ENCODE assay signal across 19 cellular contexts in genomic region chr2:189865836-189866235, GRCh38.
"Had no signal": no experiment of that assay in that cellular context is flagged by ENCODE, and none has a peak within 500 bp of the region (broad histone marks: within the 10 kb centered on the region; RNA-seq: fewer than 3 reads in every experiment).

No MANE protein-coding gene starts in this region.

- DNase-seq: activated CD4-positive, alpha-beta T cell treated with anti-CD3 and anti-CD28 coated beads, Interleukin-2, amount 10 ng/mL, durations not matched to agents 7 days and 5 days; activated CD8-positive, alpha-beta memory T cell treated with anti-CD3 and anti-CD28 coated beads, Interleukin-2, amount 50 U/mL, for 4 hours; activated effector memory CD4-positive, alpha-beta T cell treated with Interleukin-2 at 50 U/mL for 16 hours; activated naive CD4-positive, alpha-beta T cell treated with anti-CD3 and anti-CD28 coated beads, Interleukin-2, amount 10 ng/mL, durations not matched to agents 7 days and 5 days; activated naive CD8-positive, alpha-beta T cell treated with anti-CD3 and anti-CD28 coated beads, Interleukin-2, amount 50 U/mL, for 24 hours; activated T-cell treated with anti-CD3 and anti-CD28 coated beads, Interleukin-2, amount 50 U/mL, for 48 hours; hippocampal formation; left cardiac atrium; mesendoderm; right lobe of liver; stimulated activated CD4-positive, alpha-beta T cell treated with anti-CD3 and anti-CD28 coated beads, Interleukin-4, amount 100 ng/mL, for 24 hours; stomach had no signal

- H3K36me3 ChIP-seq: neutrophil, right lobe of liver had no signal

- H3K4me3 ChIP-seq: ascending aorta, coronary artery, right lobe of liver, stomach had no signal

- H3K9ac ChIP-seq: parathyroid adenoma had no signal

- H3K27ac ChIP-seq: ascending aorta, coronary artery, neutrophil, parathyroid adenoma, right lobe of liver, stomach had no signal

- ATAC-seq: activated CD4-positive, CD25-positive, alpha-beta regulatory T cell treated with anti-CD3 and anti-CD28 coated beads, Interleukin-2, amount 50 U/mL, for 24 hours; activated naive CD8-positive, alpha-beta T cell treated with anti-CD3 and anti-CD28 coated beads, Interleukin-2, amount 50 U/mL, for 24 hours; left cardiac atrium; natural killer cell treated with Interleukin-12 subunit alpha and Interleukin-12 subunit beta and Interleukin-15 and Interleukin-18, amount 100 ng/mL, for 72 hours; right lobe of liver; stimulated activated effector memory CD8-positive, alpha-beta T cell treated with anti-CD3 and anti-CD28 coated beads, Interleukin-12 subunit alpha, Interleukin-12 subunit beta, amount 100 ng/mL, for 72 hours had no signal

- H3K27me3 ChIP-seq: ascending aorta, neutrophil, right lobe of liver, stomach had no signal

- H2AFZ ChIP-seq: parathyroid adenoma had no signal

- H3K79me2 ChIP-seq: parathyroid adenoma had no signal

- H3K9me3 ChIP-seq: ascending aorta, neutrophil, right lobe of liver, stomach had no signal

- H3K4me1 ChIP-seq: ascending aorta, parathyroid adenoma, stomach had no signal
